24 cellular contexts compared by ENCODE assay signal in the genomic region with DNA sequence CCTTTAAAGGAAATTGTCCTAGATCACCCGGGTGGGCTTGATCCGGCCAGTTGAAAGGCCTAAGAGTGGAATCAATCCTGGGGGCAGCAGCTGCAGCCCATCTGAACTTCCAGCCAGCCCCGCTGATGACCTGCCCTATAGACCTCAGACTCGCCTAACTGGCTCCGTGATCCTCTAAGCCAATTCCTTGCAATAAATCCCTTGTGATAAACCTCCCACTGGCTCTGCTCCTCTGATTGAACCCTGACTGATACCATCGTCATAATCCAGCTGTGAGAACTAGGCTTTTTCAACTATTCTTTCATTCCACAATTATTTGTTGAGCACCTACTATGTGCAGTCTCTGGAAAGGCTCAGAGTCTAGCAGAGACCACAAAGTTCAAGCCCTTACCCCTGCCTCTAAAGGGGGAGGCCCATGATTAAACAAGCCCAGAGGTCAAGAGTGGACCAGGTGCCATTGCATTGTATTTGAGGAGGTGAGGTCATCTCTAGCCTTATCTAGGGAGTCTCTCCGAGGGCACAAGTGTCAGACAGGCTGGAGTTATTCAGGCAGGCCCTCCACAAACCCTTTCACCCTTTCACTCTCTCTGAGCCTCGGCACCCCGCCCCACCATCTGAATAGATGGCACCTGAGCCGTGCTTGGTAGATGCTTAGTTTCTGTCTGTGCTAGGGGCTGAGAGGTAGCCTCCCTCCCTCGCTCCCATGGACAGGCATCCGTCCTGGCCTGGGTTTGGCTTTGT. TPM values are rescaled to one million over a fixed set of nuclear protein-coding genes. Genes with fewer than 3 reads are reported as not detected.
DNase-seq lines count a peak whose midpoint lies in the region; ATAC-seq and TF ChIP-seq lines count a peak whose summit lies in the region.
"Had no signal": no experiment of that assay in that cellular context is flagged by ENCODE, and none has a peak within 500 bp of the region (broad histone marks: within the 10 kb centered on the region; RNA-seq: fewer than 3 reads in every experiment).

No MANE protein-coding gene starts in this region.

- 58 to 75% methylated on average over 9 to 11 of the region's 12 CpGs for WGBS in esophagus squamous epithelium, 2 donors
- no CpG with 5 or more reads among the region's 12 CpGs for WGBS in trophoblast cell (ENCODE audit: extremely low coverage, insufficient coverage, insufficient read length)

- H2AFZ ChIP-seq in trophoblast cell (ENCODE audit: insufficient read depth, low read length, poor library complexity): no peak overlapping the region

- H3K4me1 ChIP-seq in BLaER1: peaks cover 27% of the 10 kb centered on the region
- peaks cover 66% of the 10 kb centered on the region for H3K4me1 ChIP-seq in SJSA1 (replicated peaks)
- H3K4me1 ChIP-seq in esophagus squamous epithelium: peaks cover 0 to 4% (median 0%) of the 10 kb centered on the region in 3 donors
- H3K4me1 ChIP-seq in trophoblast cell (ENCODE audit: control insufficient read depth in 1 of 2, insufficient read depth in 2 of 2, low read length in 2 of 2): peaks cover 44 to 46% of the 10 kb centered on the region in 2 experiments

- H3K9ac ChIP-seq in BLaER1 (no peak overlapping the region), trophoblast cell (ENCODE audit: low read length) (no peak overlapping the region)

- no peak overlapping the region for H3K4me3 ChIP-seq in BLaER1
- no peak overlapping the region for H3K4me3 ChIP-seq in SJSA1
- H3K4me3 ChIP-seq in esophagus squamous epithelium: peak overlapping the region in 3 of 4 donors; percentile 8 to 28 (median 24)
- H3K4me3 ChIP-seq in trophoblast cell (ENCODE audit: low read depth, low read length): no peak overlapping the region

- H3K27me3 ChIP-seq in BLaER1 (no peaks in the 10 kb centered on the region; the same call in 1 of the 2 replicates), SJSA1 (replicated peaks) (no peaks in the 10 kb centered on the region), esophagus squamous epithelium (no peaks in the 10 kb centered on the region), trophoblast cell (ENCODE audit: insufficient read depth, low read length) (no peaks in the 10 kb centered on the region)

- TF ChIP-seq POLR2A in esophagus squamous epithelium (IDR thresholded peaks at IDR 0.05): no peak

- H3K27ac ChIP-seq in BLaER1 (no peak overlapping the region), SJSA1 (peak overlapping the region; percentile 29), esophagus squamous epithelium (peak overlapping the region; percentile 30 to 72 (median 40)), trophoblast cell (ENCODE audit: low read depth, low read length) (peak overlapping the region; percentile 83)

- peak overlapping the region; percentile 82 for H2AK5ac ChIP-seq in trophoblast cell (ENCODE audit: low read length)

- H3K36me3 ChIP-seq in BLaER1: no peaks in the 10 kb centered on the region
- no peaks in the 10 kb centered on the region for H3K36me3 ChIP-seq in SJSA1
- H3K36me3 ChIP-seq in esophagus squamous epithelium: no peaks in the 10 kb centered on the region
- no peaks in the 10 kb centered on the region for H3K36me3 ChIP-seq in trophoblast cell (ENCODE audit: control insufficient read depth in 1 of 2, insufficient read depth in 2 of 2, low read length in 2 of 2)

- TF ChIP-seq CTCF in esophagus squamous epithelium (IDR thresholded peaks at IDR 0.05) (no peak), GM20000 (IDR thresholded peaks at IDR 0.05; ENCODE audit: extremely low read depth, missing control alignments) (no peak)

- ATAC-seq in HG02981 (IDR thresholded peaks at IDR 0.05; ENCODE audit: unreplicated experiment): no peak
- no peak for ATAC-seq in GM19455 (IDR thresholded peaks at IDR 0.05; ENCODE audit: unreplicated experiment)

- peak overlapping the region; percentile 93 for H4K91ac ChIP-seq in trophoblast cell (ENCODE audit: low read depth, low read length)

- H4K12ac ChIP-seq in trophoblast cell (ENCODE audit: low read depth, low read length): no peak overlapping the region

- peak overlapping the region; percentile 58 for H3K14ac ChIP-seq in trophoblast cell (ENCODE audit: low read length)

- H3K4ac ChIP-seq in trophoblast cell (ENCODE audit: low read depth, low read length): no peak overlapping the region

- no peaks in the 10 kb centered on the region for H4K20me1 ChIP-seq in BLaER1

- peak overlapping the region; percentile 86 for H2BK5ac ChIP-seq in trophoblast cell (ENCODE audit: low read depth, low read length, poor library complexity)

- no peak for DNase-seq in SJSA1 (ENCODE audit: low read depth in 1 of 2, low spot score in 2 of 2)
- DNase-seq in esophagus squamous epithelium (lab: John Stamatoyannopoulos, UW): no peak
- peak; percentile 38 to 47 for DNase-seq in trophoblast cell
- no peak for DNase-seq in GM20000 (ENCODE audit: low spot score)
- DNase-seq: 8988T, EL, GF-D8, H9, HFFc6, IMR-90, NCI-H1105, NCI-H146, NCI-H2029, NCI-H2227 treated with DMSO at 0.1 percent for 48 hours, NCI-H510A, NCI-H748 treated with DMSO at 0.1 percent for 48 hours, Right ventricle myocardium superior had no signal

- H2BK120ac ChIP-seq in trophoblast cell (ENCODE audit: insufficient read depth, low read length, poor library complexity): peak overlapping the region; percentile 94

- no peak overlapping the region for H3K23ac ChIP-seq in trophoblast cell (ENCODE audit: low read length)

- peak overlapping the region; percentile 69 for H4K8ac ChIP-seq in trophoblast cell (ENCODE audit: low read depth, low read length)

- H2BK12ac ChIP-seq in trophoblast cell (ENCODE audit: low read length): peak overlapping the region; percentile 71

- H3K9me3 ChIP-seq in BLaER1 (no peaks in the 10 kb centered on the region), SJSA1 (replicated peaks) (no peaks in the 10 kb centered on the region), esophagus squamous epithelium (no peaks in the 10 kb centered on the region), trophoblast cell (ENCODE audit: insufficient read depth, low read depth, low read length) (no peaks in the 10 kb centered on the region)

- intact Hi-C loops in esophagus squamous epithelium (cut with DNase I): no loop called here

- peaks cover 53% of the 10 kb centered on the region for H3K79me1 ChIP-seq in trophoblast cell (ENCODE audit: low read length)

- peaks cover 5% of the 10 kb centered on the region for H3K79me2 ChIP-seq in trophoblast cell (ENCODE audit: control insufficient read depth, insufficient read depth, low read length, poor library complexity)

- H3K18ac ChIP-seq in trophoblast cell (ENCODE audit: low read length): peak overlapping the region; percentile 36

- H3K4me2 ChIP-seq in BLaER1 (peak overlapping the region; percentile 87), trophoblast cell (ENCODE audit: low read length) (no peak overlapping the region)

RNA-seq across cellular contexts. Expression of gene GPR78, which starts 20.5 kb away (rescaled TPM):
- 1.5 and 4.6 TPM in 2 replicates for total RNA-seq in SJSA1 (2014; rRNA removed; shearing (Covaris generic))
- 1 to 10 TPM; 2.5 to 8.3 (median 3.1) TPM for total RNA-seq in esophagus squamous epithelium
- 13.9 and 15.5 TPM in 2 replicates for polyA plus RNA-seq in trophoblast cell (2013)
- total RNA-seq: HT1080, OCI-LY7, Right ventricle myocardium superior, RPMI7951 had no signal
- polyA plus RNA-seq: CD14-positive monocyte had no signal

RNA-seq across cellular contexts. Expression of gene CPZ, which starts 32.9 kb away (rescaled TPM):
- 130 and 165 TPM in 2 replicates for total RNA-seq in SJSA1 (2014; rRNA removed; shearing (Covaris generic))
- 10 to 100 TPM in 1 of 4 donors, 1 to 10 TPM in 1, under 1 TPM in 2; 0.76 to 12.2 (median 1.9) TPM for total RNA-seq in esophagus squamous epithelium
- 41.6 and 41.8 TPM in 2 replicates for polyA plus RNA-seq in trophoblast cell (2013)
- total RNA-seq: HT1080, OCI-LY7, Right ventricle myocardium superior had no signal
- polyA plus RNA-seq: CD14-positive monocyte had no signal

Comparison
In these comparisons a context has a peak if more than half of its experiments do, and no peak if none do; other contexts are left out.
1. H3K4me3 ChIP-seq: peak in esophagus squamous epithelium (3 of 4); none in BLaER1 (single experiment), SJSA1 (single experiment) and trophoblast cell (single experiment).
2. DNase-seq: peak in trophoblast cell (2 of 2); none in SJSA1 (0 of 2), esophagus squamous epithelium (single experiment) and GM20000 (single experiment).